1 cellular context compared by ENCODE assay signal in the genomic region with DNA sequence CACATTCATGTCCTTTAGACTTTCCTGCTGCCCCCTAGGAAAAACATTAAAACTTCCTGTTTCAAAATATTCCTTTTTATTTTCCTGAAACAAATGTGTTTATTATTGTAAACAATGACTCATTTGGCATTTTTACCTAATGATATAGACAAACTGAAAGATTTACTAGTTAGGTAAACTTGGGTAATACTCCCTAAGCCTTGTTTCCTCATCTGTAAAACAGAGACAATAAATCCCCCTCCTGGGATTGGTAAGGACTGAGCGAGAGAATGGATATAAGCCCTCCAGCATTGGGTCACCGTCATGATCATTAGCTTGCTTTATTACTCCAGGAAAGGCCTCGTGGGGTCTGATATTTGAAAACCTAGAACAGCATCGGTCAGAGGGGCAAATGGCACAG.
TF ChIP-seq lines count a peak whose summit lies in the region.

No MANE protein-coding gene starts in this region.

TF ChIP-seq in HEK293, 187 proteins besides CTCF, POLR2A, EP300 and RAD21 (continued from another document and continues in another):
- TF ChIP-seq, protein P1, sequence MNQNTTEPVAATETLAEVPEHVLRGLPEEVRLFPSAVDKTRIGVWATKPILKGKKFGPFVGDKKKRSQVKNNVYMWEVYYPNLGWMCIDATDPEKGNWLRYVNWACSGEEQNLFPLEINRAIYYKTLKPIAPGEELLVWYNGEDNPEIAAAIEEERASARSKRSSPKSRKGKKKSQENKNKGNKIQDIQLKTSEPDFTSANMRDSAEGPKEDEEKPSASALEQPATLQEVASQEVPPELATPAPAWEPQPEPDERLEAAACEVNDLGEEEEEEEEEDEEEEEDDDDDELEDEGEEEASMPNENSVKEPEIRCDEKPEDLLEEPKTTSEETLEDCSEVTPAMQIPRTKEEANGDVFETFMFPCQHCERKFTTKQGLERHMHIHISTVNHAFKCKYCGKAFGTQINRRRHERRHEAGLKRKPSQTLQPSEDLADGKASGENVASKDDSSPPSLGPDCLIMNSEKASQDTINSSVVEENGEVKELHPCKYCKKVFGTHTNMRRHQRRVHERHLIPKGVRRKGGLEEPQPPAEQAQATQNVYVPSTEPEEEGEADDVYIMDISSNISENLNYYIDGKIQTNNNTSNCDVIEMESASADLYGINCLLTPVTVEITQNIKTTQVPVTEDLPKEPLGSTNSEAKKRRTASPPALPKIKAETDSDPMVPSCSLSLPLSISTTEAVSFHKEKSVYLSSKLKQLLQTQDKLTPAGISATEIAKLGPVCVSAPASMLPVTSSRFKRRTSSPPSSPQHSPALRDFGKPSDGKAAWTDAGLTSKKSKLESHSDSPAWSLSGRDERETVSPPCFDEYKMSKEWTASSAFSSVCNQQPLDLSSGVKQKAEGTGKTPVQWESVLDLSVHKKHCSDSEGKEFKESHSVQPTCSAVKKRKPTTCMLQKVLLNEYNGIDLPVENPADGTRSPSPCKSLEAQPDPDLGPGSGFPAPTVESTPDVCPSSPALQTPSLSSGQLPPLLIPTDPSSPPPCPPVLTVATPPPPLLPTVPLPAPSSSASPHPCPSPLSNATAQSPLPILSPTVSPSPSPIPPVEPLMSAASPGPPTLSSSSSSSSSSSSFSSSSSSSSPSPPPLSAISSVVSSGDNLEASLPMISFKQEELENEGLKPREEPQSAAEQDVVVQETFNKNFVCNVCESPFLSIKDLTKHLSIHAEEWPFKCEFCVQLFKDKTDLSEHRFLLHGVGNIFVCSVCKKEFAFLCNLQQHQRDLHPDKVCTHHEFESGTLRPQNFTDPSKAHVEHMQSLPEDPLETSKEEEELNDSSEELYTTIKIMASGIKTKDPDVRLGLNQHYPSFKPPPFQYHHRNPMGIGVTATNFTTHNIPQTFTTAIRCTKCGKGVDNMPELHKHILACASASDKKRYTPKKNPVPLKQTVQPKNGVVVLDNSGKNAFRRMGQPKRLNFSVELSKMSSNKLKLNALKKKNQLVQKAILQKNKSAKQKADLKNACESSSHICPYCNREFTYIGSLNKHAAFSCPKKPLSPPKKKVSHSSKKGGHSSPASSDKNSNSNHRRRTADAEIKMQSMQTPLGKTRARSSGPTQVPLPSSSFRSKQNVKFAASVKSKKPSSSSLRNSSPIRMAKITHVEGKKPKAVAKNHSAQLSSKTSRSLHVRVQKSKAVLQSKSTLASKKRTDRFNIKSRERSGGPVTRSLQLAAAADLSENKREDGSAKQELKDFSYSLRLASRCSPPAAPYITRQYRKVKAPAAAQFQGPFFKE (tag by site-specific recombination; IDR thresholded peaks at IDR 0.05; ENCODE audit: borderline replicate concordance) = no peak
- TF ChIP-seq SALL2 (tag by site-specific recombination; IDR thresholded peaks at IDR 0.05; ENCODE audit: borderline replicate concordance) (no peak), ZNF830 (tag by site-specific recombination; IDR thresholded peaks at IDR 0.05; ENCODE audit: low read depth) (no peak), ZEB2 (tag by site-specific recombination; IDR thresholded peaks at IDR 0.05) (peak; percentile 47; the same call in 1 of the 2 replicates), ZSCAN30 (tag by site-specific recombination; IDR thresholded peaks at IDR 0.05) (no peak), KLF9 (tag by site-specific recombination; IDR thresholded peaks at IDR 0.05; ENCODE audit: low read depth) (no peak), ZBTB1 (tag by site-specific recombination; IDR thresholded peaks at IDR 0.05) (0 out of 2 replicates have a peak, but pooled peaks have one; percentile 32), GLIS1 (tag by site-specific recombination; IDR thresholded peaks at IDR 0.05) (no peak), ZNF341 (tag by site-specific recombination; IDR thresholded peaks at IDR 0.05; ENCODE audit: low read depth) (no peak), WT1 (tag by site-specific recombination; IDR thresholded peaks at IDR 0.05) (peak; percentile 89), ZBTB17 (tag by site-specific recombination; IDR thresholded peaks at IDR 0.05) (0 out of 2 replicates have a peak, but pooled peaks have one; percentile 45), ZNF133 (tag by site-specific recombination; IDR thresholded peaks at IDR 0.05) (no peak), SETDB1 (IDR thresholded peaks at IDR 0.05; ENCODE audit: insufficient read length, low read length) (peak; percentile 6), ZNF366 (tag by site-specific recombination; conservative IDR thresholded peaks at IDR 0.05) (peak; percentile 71), ZNF23 (tag by site-specific recombination; IDR thresholded peaks at IDR 0.05; ENCODE audit: borderline replicate concordance) (no peak), ZNF510 (tag by site-specific recombination; IDR thresholded peaks at IDR 0.05; ENCODE audit: insufficient replicate concordance) (no peak), ZNF391 (tag by site-specific recombination; IDR thresholded peaks at IDR 0.05; ENCODE audit: borderline replicate concordance, low read depth) (no peak), TCF7L2 (IDR thresholded peaks at IDR 0.05; ENCODE audit: borderline replicate concordance, low read depth, low read length) (no peak), OSR2 (tag by site-specific recombination; IDR thresholded peaks at IDR 0.05) (peak; percentile 29; the same call in 1 of the 2 replicates), ZNF677 (tag by site-specific recombination; IDR thresholded peaks at IDR 0.05) (no peak)
- TF ChIP-seq, protein P2, sequence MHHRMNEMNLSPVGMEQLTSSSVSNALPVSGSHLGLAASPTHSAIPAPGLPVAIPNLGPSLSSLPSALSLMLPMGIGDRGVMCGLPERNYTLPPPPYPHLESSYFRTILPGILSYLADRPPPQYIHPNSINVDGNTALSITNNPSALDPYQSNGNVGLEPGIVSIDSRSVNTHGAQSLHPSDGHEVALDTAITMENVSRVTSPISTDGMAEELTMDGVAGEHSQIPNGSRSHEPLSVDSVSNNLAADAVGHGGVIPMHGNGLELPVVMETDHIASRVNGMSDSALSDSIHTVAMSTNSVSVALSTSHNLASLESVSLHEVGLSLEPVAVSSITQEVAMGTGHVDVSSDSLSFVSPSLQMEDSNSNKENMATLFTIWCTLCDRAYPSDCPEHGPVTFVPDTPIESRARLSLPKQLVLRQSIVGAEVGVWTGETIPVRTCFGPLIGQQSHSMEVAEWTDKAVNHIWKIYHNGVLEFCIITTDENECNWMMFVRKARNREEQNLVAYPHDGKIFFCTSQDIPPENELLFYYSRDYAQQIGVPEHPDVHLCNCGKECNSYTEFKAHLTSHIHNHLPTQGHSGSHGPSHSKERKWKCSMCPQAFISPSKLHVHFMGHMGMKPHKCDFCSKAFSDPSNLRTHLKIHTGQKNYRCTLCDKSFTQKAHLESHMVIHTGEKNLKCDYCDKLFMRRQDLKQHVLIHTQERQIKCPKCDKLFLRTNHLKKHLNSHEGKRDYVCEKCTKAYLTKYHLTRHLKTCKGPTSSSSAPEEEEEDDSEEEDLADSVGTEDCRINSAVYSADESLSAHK (tag by site-specific recombination; IDR thresholded peaks at IDR 0.05) = no peak
- TF ChIP-seq, protein P3, sequence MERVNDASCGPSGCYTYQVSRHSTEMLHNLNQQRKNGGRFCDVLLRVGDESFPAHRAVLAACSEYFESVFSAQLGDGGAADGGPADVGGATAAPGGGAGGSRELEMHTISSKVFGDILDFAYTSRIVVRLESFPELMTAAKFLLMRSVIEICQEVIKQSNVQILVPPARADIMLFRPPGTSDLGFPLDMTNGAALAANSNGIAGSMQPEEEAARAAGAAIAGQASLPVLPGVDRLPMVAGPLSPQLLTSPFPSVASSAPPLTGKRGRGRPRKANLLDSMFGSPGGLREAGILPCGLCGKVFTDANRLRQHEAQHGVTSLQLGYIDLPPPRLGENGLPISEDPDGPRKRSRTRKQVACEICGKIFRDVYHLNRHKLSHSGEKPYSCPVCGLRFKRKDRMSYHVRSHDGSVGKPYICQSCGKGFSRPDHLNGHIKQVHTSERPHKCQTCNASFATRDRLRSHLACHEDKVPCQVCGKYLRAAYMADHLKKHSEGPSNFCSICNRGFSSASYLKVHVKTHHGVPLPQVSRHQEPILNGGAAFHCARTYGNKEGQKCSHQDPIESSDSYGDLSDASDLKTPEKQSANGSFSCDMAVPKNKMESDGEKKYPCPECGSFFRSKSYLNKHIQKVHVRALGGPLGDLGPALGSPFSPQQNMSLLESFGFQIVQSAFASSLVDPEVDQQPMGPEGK (tag by site-specific recombination; IDR thresholded peaks at IDR 0.05) = no peak
- TF ChIP-seq, protein P4, sequence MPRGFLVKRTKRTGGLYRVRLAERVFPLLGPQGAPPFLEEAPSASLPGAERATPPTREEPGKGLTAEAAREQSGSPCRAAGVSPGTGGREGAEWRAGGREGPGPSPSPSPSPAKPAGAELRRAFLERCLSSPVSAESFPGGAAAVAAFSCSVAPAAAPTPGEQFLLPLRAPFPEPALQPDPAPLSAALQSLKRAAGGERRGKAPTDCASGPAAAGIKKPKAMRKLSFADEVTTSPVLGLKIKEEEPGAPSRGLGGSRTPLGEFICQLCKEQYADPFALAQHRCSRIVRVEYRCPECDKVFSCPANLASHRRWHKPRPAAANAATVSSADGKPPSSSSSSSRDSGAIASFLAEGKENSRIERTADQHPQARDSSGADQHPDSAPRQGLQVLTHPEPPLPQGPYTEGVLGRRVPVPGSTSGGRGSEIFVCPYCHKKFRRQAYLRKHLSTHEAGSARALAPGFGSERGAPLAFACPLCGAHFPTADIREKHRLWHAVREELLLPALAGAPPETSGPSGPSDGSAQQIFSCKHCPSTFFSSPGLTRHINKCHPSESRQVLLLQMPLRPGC (tag by site-specific recombination; IDR thresholded peaks at IDR 0.05) = 0 out of 2 replicates have a peak, but pooled peaks have one; percentile 52
- TF ChIP-seq, protein P5, sequence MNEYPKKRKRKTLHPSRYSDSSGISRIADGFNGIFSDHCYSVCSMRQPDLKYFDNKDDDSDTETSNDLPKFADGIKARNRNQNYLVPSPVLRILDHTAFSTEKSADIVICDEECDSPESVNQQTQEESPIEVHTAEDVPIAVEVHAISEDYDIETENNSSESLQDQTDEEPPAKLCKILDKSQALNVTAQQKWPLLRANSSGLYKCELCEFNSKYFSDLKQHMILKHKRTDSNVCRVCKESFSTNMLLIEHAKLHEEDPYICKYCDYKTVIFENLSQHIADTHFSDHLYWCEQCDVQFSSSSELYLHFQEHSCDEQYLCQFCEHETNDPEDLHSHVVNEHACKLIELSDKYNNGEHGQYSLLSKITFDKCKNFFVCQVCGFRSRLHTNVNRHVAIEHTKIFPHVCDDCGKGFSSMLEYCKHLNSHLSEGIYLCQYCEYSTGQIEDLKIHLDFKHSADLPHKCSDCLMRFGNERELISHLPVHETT (tag by site-specific recombination; IDR thresholded peaks at IDR 0.05) = peak; percentile 67; the same call in 1 of the 2 replicates
- TF ChIP-seq, protein P6, sequence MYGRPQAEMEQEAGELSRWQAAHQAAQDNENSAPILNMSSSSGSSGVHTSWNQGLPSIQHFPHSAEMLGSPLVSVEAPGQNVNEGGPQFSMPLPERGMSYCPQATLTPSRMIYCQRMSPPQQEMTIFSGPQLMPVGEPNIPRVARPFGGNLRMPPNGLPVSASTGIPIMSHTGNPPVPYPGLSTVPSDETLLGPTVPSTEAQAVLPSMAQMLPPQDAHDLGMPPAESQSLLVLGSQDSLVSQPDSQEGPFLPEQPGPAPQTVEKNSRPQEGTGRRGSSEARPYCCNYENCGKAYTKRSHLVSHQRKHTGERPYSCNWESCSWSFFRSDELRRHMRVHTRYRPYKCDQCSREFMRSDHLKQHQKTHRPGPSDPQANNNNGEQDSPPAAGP (tag by site-specific recombination; IDR thresholded peaks at IDR 0.05) = 0 out of 2 replicates have a peak, but pooled peaks have one; percentile 29
- TF ChIP-seq, protein P7, sequence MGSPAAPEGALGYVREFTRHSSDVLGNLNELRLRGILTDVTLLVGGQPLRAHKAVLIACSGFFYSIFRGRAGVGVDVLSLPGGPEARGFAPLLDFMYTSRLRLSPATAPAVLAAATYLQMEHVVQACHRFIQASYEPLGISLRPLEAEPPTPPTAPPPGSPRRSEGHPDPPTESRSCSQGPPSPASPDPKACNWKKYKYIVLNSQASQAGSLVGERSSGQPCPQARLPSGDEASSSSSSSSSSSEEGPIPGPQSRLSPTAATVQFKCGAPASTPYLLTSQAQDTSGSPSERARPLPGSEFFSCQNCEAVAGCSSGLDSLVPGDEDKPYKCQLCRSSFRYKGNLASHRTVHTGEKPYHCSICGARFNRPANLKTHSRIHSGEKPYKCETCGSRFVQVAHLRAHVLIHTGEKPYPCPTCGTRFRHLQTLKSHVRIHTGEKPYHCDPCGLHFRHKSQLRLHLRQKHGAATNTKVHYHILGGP (tag by site-specific recombination; IDR thresholded peaks at IDR 0.05) = peak; percentile 54; the same call in 1 of the 2 replicates
- TF ChIP-seq, protein P8, sequence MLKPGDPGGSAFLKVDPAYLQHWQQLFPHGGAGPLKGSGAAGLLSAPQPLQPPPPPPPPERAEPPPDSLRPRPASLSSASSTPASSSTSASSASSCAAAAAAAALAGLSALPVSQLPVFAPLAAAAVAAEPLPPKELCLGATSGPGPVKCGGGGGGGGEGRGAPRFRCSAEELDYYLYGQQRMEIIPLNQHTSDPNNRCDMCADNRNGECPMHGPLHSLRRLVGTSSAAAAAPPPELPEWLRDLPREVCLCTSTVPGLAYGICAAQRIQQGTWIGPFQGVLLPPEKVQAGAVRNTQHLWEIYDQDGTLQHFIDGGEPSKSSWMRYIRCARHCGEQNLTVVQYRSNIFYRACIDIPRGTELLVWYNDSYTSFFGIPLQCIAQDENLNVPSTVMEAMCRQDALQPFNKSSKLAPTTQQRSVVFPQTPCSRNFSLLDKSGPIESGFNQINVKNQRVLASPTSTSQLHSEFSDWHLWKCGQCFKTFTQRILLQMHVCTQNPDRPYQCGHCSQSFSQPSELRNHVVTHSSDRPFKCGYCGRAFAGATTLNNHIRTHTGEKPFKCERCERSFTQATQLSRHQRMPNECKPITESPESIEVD (tag by site-specific recombination; IDR thresholded peaks at IDR 0.05) = peak; percentile 94
- TF ChIP-seq, protein P9, sequence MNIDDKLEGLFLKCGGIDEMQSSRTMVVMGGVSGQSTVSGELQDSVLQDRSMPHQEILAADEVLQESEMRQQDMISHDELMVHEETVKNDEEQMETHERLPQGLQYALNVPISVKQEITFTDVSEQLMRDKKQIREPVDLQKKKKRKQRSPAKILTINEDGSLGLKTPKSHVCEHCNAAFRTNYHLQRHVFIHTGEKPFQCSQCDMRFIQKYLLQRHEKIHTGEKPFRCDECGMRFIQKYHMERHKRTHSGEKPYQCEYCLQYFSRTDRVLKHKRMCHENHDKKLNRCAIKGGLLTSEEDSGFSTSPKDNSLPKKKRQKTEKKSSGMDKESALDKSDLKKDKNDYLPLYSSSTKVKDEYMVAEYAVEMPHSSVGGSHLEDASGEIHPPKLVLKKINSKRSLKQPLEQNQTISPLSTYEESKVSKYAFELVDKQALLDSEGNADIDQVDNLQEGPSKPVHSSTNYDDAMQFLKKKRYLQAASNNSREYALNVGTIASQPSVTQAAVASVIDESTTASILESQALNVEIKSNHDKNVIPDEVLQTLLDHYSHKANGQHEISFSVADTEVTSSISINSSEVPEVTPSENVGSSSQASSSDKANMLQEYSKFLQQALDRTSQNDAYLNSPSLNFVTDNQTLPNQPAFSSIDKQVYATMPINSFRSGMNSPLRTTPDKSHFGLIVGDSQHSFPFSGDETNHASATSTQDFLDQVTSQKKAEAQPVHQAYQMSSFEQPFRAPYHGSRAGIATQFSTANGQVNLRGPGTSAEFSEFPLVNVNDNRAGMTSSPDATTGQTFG (tag by site-specific recombination; IDR thresholded peaks at IDR 0.05; ENCODE audit: borderline replicate concordance) = no peak
